In genomic region chrX:135389243-135389642, GRCh38 we compare ENCODE assay signal across 14 cellular contexts. TPM values are rescaled to one million over a fixed set of nuclear protein-coding genes. Genes with fewer than 3 reads are reported as not detected.
DNase-seq lines count a peak whose midpoint lies in the region; ATAC-seq, FAIRE-seq and TF ChIP-seq lines count a peak whose summit lies in the region.
"Had no signal": no experiment of that assay in that cellular context is flagged by ENCODE, and none has a peak within 500 bp of the region (broad histone marks: within the 10 kb centered on the region; RNA-seq: fewer than 3 reads in every experiment).

No MANE protein-coding gene starts in this region.

- no peak overlapping the region for H3K4me3 ChIP-seq in bronchial epithelial cell (ENCODE audit: low read depth, low read length)
- H3K4me3 ChIP-seq: SJCRH30 had no signal

- FAIRE-seq in bronchial epithelial cell (lab: Jason Lieb, UNC), result no peak
- FAIRE-seq: H54 had no signal

- H3K4me1 Mint-ChIP-seq in stimulated activated naive CD8-positive, alpha-beta T cell treated with anti-CD3 and anti-CD28 coated beads, Interleukin-15, Interleukin-2, amounts not matched to agents 100 ng/mL and 50 ng/mL, for 24 hours (ENCODE audit: low read depth), result peaks cover 33% of the 10 kb centered on the region
- peaks cover 17% of the 10 kb centered on the region for H3K4me1 Mint-ChIP-seq in WTC11
- peaks cover 16% of the 10 kb centered on the region for H3K4me1 Mint-ChIP-seq in stimulated activated naive CD8-positive, alpha-beta T cell treated with anti-CD3 and anti-CD28 coated beads, Interleukin-15, amount 100 ng/mL, for 72 hours

- H3K4me3 Mint-ChIP-seq in stimulated activated naive CD8-positive, alpha-beta T cell treated with anti-CD3 and anti-CD28 coated beads, Interleukin-15, Interleukin-2, amounts not matched to agents 100 ng/mL and 50 ng/mL, for 24 hours, result no peak overlapping the region
- no peak overlapping the region for H3K4me3 Mint-ChIP-seq in WTC11
- H3K4me3 Mint-ChIP-seq in stimulated activated naive CD8-positive, alpha-beta T cell treated with anti-CD3 and anti-CD28 coated beads, Interleukin-15, amount 100 ng/mL, for 72 hours, result peak overlapping the region; percentile 26 to 44
- H3K4me3 Mint-ChIP-seq: CD14-positive monocyte had no signal

- H3K9me3 Mint-ChIP-seq in stimulated activated naive CD8-positive, alpha-beta T cell treated with anti-CD3 and anti-CD28 coated beads, Interleukin-15, Interleukin-2, amounts not matched to agents 100 ng/mL and 50 ng/mL, for 24 hours, result no peaks in the 10 kb centered on the region
- H3K9me3 Mint-ChIP-seq in WTC11, result 0 out of 2 replicates have a peak, but pooled peaks cover 9% of the 10 kb centered on the region
- no peaks in the 10 kb centered on the region for H3K9me3 Mint-ChIP-seq in stimulated activated naive CD8-positive, alpha-beta T cell treated with anti-CD3 and anti-CD28 coated beads, Interleukin-15, amount 100 ng/mL, for 72 hours

- POLR2A ChIA-PET in WTC11 (lab: Charles Lee), result no interaction called here

- no peak for DNase-seq in stimulated activated naive CD8-positive, alpha-beta T cell treated with anti-CD3 and anti-CD28 coated beads, Interleukin-15, Interleukin-2, amounts not matched to agents 100 U/mL and 50 U/mL, for 24 hours
- no peak for DNase-seq in WTC11 (ENCODE audit: low spot score)
- DNase-seq in bronchial epithelial cell (ENCODE audit: low read depth), result peak; percentile 35
- DNase-seq in stimulated activated naive CD8-positive, alpha-beta T cell treated with anti-CD3 and anti-CD28 coated beads, Interleukin-15, amount 100 ng/mL, for 72 hours, result no peak
- DNase-seq: AML-193, NCI-H1417, NCI-H187 treated with DMSO at 0.1 percent for 48 hours, SJCRH30 had no signal

- CTCF ChIA-PET in WTC11 (lab: Charles Lee), result no interaction called here

- H3K27ac Mint-ChIP-seq in stimulated activated naive CD8-positive, alpha-beta T cell treated with anti-CD3 and anti-CD28 coated beads, Interleukin-15, Interleukin-2, amounts not matched to agents 100 ng/mL and 50 ng/mL, for 24 hours, result peak overlapping the region; percentile 51
- H3K27ac Mint-ChIP-seq in WTC11, result peak overlapping the region; percentile 77; the same call in 1 of the 2 replicates
- H3K27ac Mint-ChIP-seq in stimulated activated naive CD8-positive, alpha-beta T cell treated with anti-CD3 and anti-CD28 coated beads, Interleukin-15, amount 100 ng/mL, for 72 hours, result no peak overlapping the region
- H3K27ac Mint-ChIP-seq: CD14-positive monocyte had no signal

- no peaks in the 10 kb centered on the region for H3K36me3 ChIP-seq in bronchial epithelial cell (ENCODE audit: control insufficient read depth, insufficient read depth, low read length)
- H3K36me3 ChIP-seq: SJCRH30 had no signal

- no peaks in the 10 kb centered on the region for H3K27me3 Mint-ChIP-seq in stimulated activated naive CD8-positive, alpha-beta T cell treated with anti-CD3 and anti-CD28 coated beads, Interleukin-15, Interleukin-2, amounts not matched to agents 100 ng/mL and 50 ng/mL, for 24 hours
- H3K27me3 Mint-ChIP-seq in WTC11 (ENCODE audit: low read depth), result no peaks in the 10 kb centered on the region
- no peaks in the 10 kb centered on the region for H3K27me3 Mint-ChIP-seq in stimulated activated naive CD8-positive, alpha-beta T cell treated with anti-CD3 and anti-CD28 coated beads, Interleukin-15, amount 100 ng/mL, for 72 hours

- no peaks in the 10 kb centered on the region for H3K36me3 Mint-ChIP-seq in stimulated activated naive CD8-positive, alpha-beta T cell treated with anti-CD3 and anti-CD28 coated beads, Interleukin-15, Interleukin-2, amounts not matched to agents 100 ng/mL and 50 ng/mL, for 24 hours (ENCODE audit: low read depth)
- no peaks in the 10 kb centered on the region for H3K36me3 Mint-ChIP-seq in WTC11
- H3K36me3 Mint-ChIP-seq: CD14-positive monocyte had no signal

- H3K27me3 ChIP-seq in bronchial epithelial cell (ENCODE audit: control insufficient read depth, insufficient read depth, low read length), result no peaks in the 10 kb centered on the region
- H3K27me3 ChIP-seq: SJCRH30 had no signal

- TF ChIP-seq CTCF in WTC11 (IDR thresholded peaks at IDR 0.05) (no peak), bronchial epithelial cell (IDR thresholded peaks at IDR 0.05; ENCODE audit: insufficient read depth, low read length, severe bottlenecking) (no peak)

- ATAC-seq in stimulated activated naive CD8-positive, alpha-beta T cell treated with anti-CD3 and anti-CD28 coated beads, Interleukin-15, Interleukin-2, amounts not matched to agents 100 U/mL and 50 U/mL, for 24 hours, result no peak
- no peak for ATAC-seq in WTC11
- ATAC-seq in stimulated activated naive CD8-positive, alpha-beta T cell treated with anti-CD3 and anti-CD28 coated beads, Interleukin-15, amount 100 ng/mL, for 72 hours, result no peak
- no peak for ATAC-seq in HG02852 (IDR thresholded peaks at IDR 0.05; ENCODE audit: unreplicated experiment)
- no peak for ATAC-seq in HG03139 (IDR thresholded peaks at IDR 0.05; ENCODE audit: unreplicated experiment)
- no peak for ATAC-seq in GM21390 (IDR thresholded peaks at IDR 0.05; ENCODE audit: unreplicated experiment)

TF ChIP-seq in WTC11, 78 proteins besides CTCF, POLR2A, EP300 and RAD21:
- TF ChIP-seq ERG (CRISPR knock-in tag; IDR thresholded peaks at IDR 0.05) (no peak), ZSCAN18 (CRISPR knock-in tag; IDR thresholded peaks at IDR 0.05) (no peak), RELA (CRISPR knock-in tag; IDR thresholded peaks at IDR 0.05; ENCODE audit: borderline replicate concordance) (no peak), NFATC4 (CRISPR knock-in tag; IDR thresholded peaks at IDR 0.05) (no peak), ZNF671 (CRISPR knock-in tag; IDR thresholded peaks at IDR 0.05) (no peak), NR1H2 (CRISPR knock-in tag; IDR thresholded peaks at IDR 0.05) (no peak)

RNA-seq across cellular contexts. Expression of gene SMIM10L2A, which starts 32.5 kb away (rescaled TPM):
- total RNA-seq in WTC11 (2021) (4.5 to 4.8 TPM (median 4.7 TPM) in 3 replicates), bronchial epithelial cell (2.1 and 3.8 TPM in 2 replicates)
- total RNA-seq: SJCRH30 had no signal

RNA-seq across cellular contexts. Expression of gene ZNF449, which starts 44.6 kb away (rescaled TPM):
- 5.2 to 6.2 TPM (median 5.7 TPM) in 3 replicates for total RNA-seq in WTC11 (2021)
- total RNA-seq in bronchial epithelial cell, result 4.7 and 7.6 TPM in 2 replicates

RNA-seq across cellular contexts. Expression of gene ZNF75D, which starts 45.3 kb away (rescaled TPM):
- total RNA-seq in WTC11 (2021) (4.5 to 4.9 TPM (median 4.7 TPM) in 3 replicates), bronchial epithelial cell (3.7 and 5.4 TPM in 2 replicates)

Comparison
In these comparisons a context has a peak if more than half of its experiments do, and no peak if none do; other contexts are left out.
1. H3K27ac Mint-ChIP-seq: peak in stimulated activated naive CD8-positive, alpha-beta T cell treated with anti-CD3 and anti-CD28 coated beads, Interleukin-15, Interleukin-2, amounts not matched to agents 100 ng/mL and 50 ng/mL, for 24 hours (single experiment) and WTC11 (single experiment); none in stimulated activated naive CD8-positive, alpha-beta T cell treated with anti-CD3 and anti-CD28 coated beads, Interleukin-15, amount 100 ng/mL, for 72 hours (0 of 2).
2. H3K4me3 Mint-ChIP-seq: peak in stimulated activated naive CD8-positive, alpha-beta T cell treated with anti-CD3 and anti-CD28 coated beads, Interleukin-15, amount 100 ng/mL, for 72 hours (2 of 2); none in stimulated activated naive CD8-positive, alpha-beta T cell treated with anti-CD3 and anti-CD28 coated beads, Interleukin-15, Interleukin-2, amounts not matched to agents 100 ng/mL and 50 ng/mL, for 24 hours (single experiment) and WTC11 (single experiment).